ENCODE assay signal across 8 cellular contexts in the genomic region with DNA sequence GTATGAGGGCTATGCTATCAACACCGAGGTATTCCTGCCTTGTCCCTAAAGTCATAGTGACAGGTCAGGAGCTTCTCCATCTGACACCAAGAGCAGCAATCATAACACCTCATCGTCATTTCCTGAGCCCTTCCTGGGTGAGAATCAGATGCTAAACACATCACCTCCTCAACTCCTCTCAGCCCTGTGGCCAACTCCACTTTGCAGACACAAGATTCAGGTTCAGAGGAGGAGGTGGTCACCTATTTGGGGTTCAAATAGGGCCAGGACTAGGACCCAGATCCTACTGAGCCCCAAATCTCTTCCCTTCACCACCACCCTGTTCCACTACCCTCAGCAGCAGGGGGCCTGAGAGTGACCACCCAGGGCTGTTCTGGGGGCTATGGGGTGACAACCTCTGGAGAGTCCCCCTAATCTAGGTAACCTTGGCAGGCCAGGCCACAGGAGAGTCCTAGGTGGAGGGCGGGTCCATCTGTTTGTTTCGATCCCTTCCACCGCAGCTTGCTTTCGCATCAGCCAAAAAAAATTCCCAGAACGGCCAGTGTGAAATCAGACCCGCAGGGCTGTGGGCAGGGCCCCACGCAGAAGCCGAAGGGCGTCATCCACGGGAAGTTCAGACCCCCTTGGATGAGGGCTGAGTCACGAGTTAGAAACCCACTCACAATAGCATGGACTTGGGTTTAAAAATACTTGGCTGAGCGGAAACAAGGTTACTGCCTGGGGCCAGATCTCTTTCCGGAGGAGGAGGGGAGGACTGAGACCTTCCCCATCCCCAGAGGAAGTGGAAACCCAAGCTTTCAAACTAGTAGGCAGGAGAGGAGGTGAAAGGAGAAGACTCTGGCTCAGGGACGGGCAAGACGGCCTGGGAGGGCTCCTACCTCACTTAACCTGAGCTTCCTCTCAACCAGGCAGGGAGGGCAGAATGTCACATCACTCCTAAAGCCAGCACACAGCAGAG. TPM values are rescaled to one million over a fixed set of nuclear protein-coding genes. Genes with fewer than 3 reads are reported as not detected.
DNase-seq lines count a peak whose midpoint lies in the region; ATAC-seq, FAIRE-seq and TF ChIP-seq lines count a peak whose summit lies in the region.

No MANE protein-coding gene starts in this region.

- FAIRE-seq in kidney (lab: Jason Lieb, UNC) = no peak

- TF ChIP-seq POLR2A in adrenal gland (IDR thresholded peaks at IDR 0.05) = no peak
- no peak for TF ChIP-seq POLR2A in stomach (IDR thresholded peaks at IDR 0.05)

- intact Hi-C loops in adrenal gland (cut with DNase I) (no loop called here), kidney (cut with DNase I) (no loop called here), stomach (cut with DNase I; ENCODE audit: low total_unique reads) (no loop called here)

- peak; percentile 62 for DNase-seq in GM10266 (ENCODE audit: extremely low spot score)
- peak; percentile 74 for DNase-seq in RPMI8226
- peak in 3 of 7 donors; percentile 24 to 37 (median 32) for DNase-seq in adrenal gland
- DNase-seq in kidney = no peak
- no peak for DNase-seq in stomach
- DNase-seq in A172 (ENCODE audit: low spot score) = no peak
- DNase-seq in NCI-H187 treated with DMSO at 0.1 percent for 48 hours (lab: John Stamatoyannopoulos, UW) = no peak

- no peak for TF ChIP-seq EP300 in stomach (IDR thresholded peaks at IDR 0.05)

- WGBS in adrenal gland, 4 donors = 40 to 47% (median 44%) methylated on average over 15 to 17 of the region's 17 CpGs
- 51 to 80% (median 58%) methylated on average over 12 to 17 of the region's 17 CpGs for WGBS in stomach, 5 donors

- no peak for TF ChIP-seq CTCF in GM10266 (IDR thresholded peaks at IDR 0.05; ENCODE audit: control insufficient read depth, insufficient read depth, low read depth, missing control alignments)
- TF ChIP-seq CTCF in adrenal gland (IDR thresholded peaks at IDR 0.05) = no peak
- TF ChIP-seq CTCF in kidney (IDR thresholded peaks at IDR 0.05; ENCODE audit: borderline replicate concordance, extremely low read depth, insufficient read depth) = no peak
- no peak for TF ChIP-seq CTCF in stomach (IDR thresholded peaks at IDR 0.05)

- peaks cover 0 to 39% of the 10 kb centered on the region in 2 donors for H3K4me1 ChIP-seq in adrenal gland (replicated peaks in 1 of 2)
- peaks cover 6 to 15% of the 10 kb centered on the region in 2 donors for H3K4me1 ChIP-seq in kidney (ENCODE audit: control insufficient read depth in 1 of 2, insufficient read depth in 1 of 2, low read depth in 1 of 2, low read length in 2 of 2)
- H3K4me1 ChIP-seq in stomach = peaks cover 20 to 88% (median 49%) of the 10 kb centered on the region in 4 donors

- peak; percentile 27 for ATAC-seq in HG02623 (IDR thresholded peaks at IDR 0.05; ENCODE audit: unreplicated experiment)

- H3K4me3 ChIP-seq in adrenal gland (peak overlapping the region in 1 of 4 donors; percentile 0), kidney (ENCODE audit: low read length in 2 of 2) (peak overlapping the region; percentile 24 to 33), stomach (peak overlapping the region in 2 of 4 donors; percentile 10 to 31)

- no peaks in the 10 kb centered on the region for H3K27me3 ChIP-seq in adrenal gland
- no peaks in the 10 kb centered on the region for H3K27me3 ChIP-seq in stomach

- H3K27ac ChIP-seq in adrenal gland (peak overlapping the region in 3 of 5 donors; percentile 42 to 79 (median 63)), kidney (ENCODE audit: low read depth in 2 of 2, low read length in 2 of 2) (peak overlapping the region; percentile 29 to 47), stomach (peak overlapping the region; percentile 59 to 86 (median 63))

- H3K9me3 ChIP-seq in adrenal gland (replicated peaks in 1 of 3) (no peaks in the 10 kb centered on the region), kidney (ENCODE audit: control insufficient read depth in 1 of 2, low read length in 2 of 2) (no peaks in the 10 kb centered on the region), stomach (no peaks in the 10 kb centered on the region)

- H3K36me3 ChIP-seq in adrenal gland (replicated peaks in 1 of 2) (no peaks in the 10 kb centered on the region), kidney (ENCODE audit: control insufficient read depth in 1 of 2, insufficient read depth in 2 of 2, low read length in 2 of 2) (no peaks in the 10 kb centered on the region), stomach (peaks cover 0 to 6% (median 0%) of the 10 kb centered on the region in 4 donors)

- H3K9ac ChIP-seq in kidney (ENCODE audit: low read length in 2 of 2) = no peak overlapping the region

RNA-seq across cellular contexts. Expression of a gene that starts 8.7 kb away (rescaled TPM):
- 10 to 100 TPM in 7 of 8 donors, 1 to 10 TPM in 1; 6.6 to 39.1 (median 24.8) TPM for total RNA-seq in adrenal gland
- 10 to 100 TPM in 2 of 3 donors, 1 to 10 TPM in 1; 5.5 to 17.1 (median 12.9) TPM for polyA plus RNA-seq in adrenal gland
- 42.8 TPM for total RNA-seq in kidney
- polyA plus RNA-seq in kidney (ENCODE audit: insufficient read depth, low read depth, low replicate concordance) = 7.2 TPM
- total RNA-seq in stomach = 10 to 100 TPM in 4 of 5 donors, 1 to 10 TPM in 1; 7.1 to 86.6 (median 29.8) TPM
- 1 to 10 TPM; 6.6 to 8.2 (median 6.9) TPM for polyA plus RNA-seq in stomach
- 13.2 and 17.9 TPM in 2 replicates for total RNA-seq in A172 (2014; rRNA removed; shearing (Covaris generic))

RNA-seq across cellular contexts. Expression of a gene that starts 14.7 kb away (rescaled TPM):
- not detected for total RNA-seq in adrenal gland
- not detected for polyA plus RNA-seq in adrenal gland
- total RNA-seq in kidney = not detected
- polyA plus RNA-seq in kidney (ENCODE audit: insufficient read depth, low read depth, low replicate concordance) = not detected
- total RNA-seq in stomach = not detected
- polyA plus RNA-seq in stomach = not detected
- not detected in 2 replicates for total RNA-seq in A172 (2014; rRNA removed; shearing (Covaris generic))

Comparison
In these comparisons a context has a peak if more than half of its experiments do, and no peak if none do; other contexts are left out.
1. DNase-seq: peak in GM10266 (single experiment) and RPMI8226 (single experiment); none in kidney (single experiment), stomach (single experiment), A172 (single experiment) and NCI-H187 treated with DMSO at 0.1 percent for 48 hours (single experiment).
2. Peak in every context shown above with its lines, with median percentiles within 50 percentile points of each other: H3K27ac ChIP-seq.